9 cellular contexts compared by ENCODE assay signal in genomic region chr19:6769006-6769637, GRCh38. TPM values are rescaled to one million over a fixed set of nuclear protein-coding genes. Genes with fewer than 3 reads are reported as not detected.
DNase-seq lines count a peak whose midpoint lies in the region; ATAC-seq, FAIRE-seq and TF ChIP-seq lines count a peak whose summit lies in the region.
"Had no signal": no experiment of that assay in that cellular context is flagged by ENCODE, and none has a peak within 500 bp of the region (broad histone marks: within the 10 kb centered on the region; RNA-seq: fewer than 3 reads in every experiment).

No MANE protein-coding gene starts in this region.

- no peak overlapping the region for H3K4me2 ChIP-seq in DOHH2 (ENCODE audit: low read length)
- no peak overlapping the region for H3K4me2 ChIP-seq in mesendoderm (ENCODE audit: low read length)

- H3K9me3 ChIP-seq in DOHH2 (ENCODE audit: control insufficient read depth, insufficient read depth, low read length) = no peaks in the 10 kb centered on the region
- H3K9me3 ChIP-seq in adipocyte (ENCODE audit: control insufficient read depth, low read length) = no peaks in the 10 kb centered on the region

- peaks cover 6% of the 10 kb centered on the region for H3K79me1 ChIP-seq in mesendoderm (ENCODE audit: low read length)

- H3K36me3 ChIP-seq in DOHH2 (ENCODE audit: control insufficient read depth, low read length) (peaks cover 8% of the 10 kb centered on the region), adipocyte (ENCODE audit: control insufficient read depth, insufficient read depth, low read length, severe bottlenecking) (no peaks in the 10 kb centered on the region), mesendoderm (ENCODE audit: control insufficient read depth, insufficient read depth, low read length) (no peaks in the 10 kb centered on the region)

- no peak overlapping the region for H3K27ac ChIP-seq in DOHH2 (ENCODE audit: low read depth, low read length)
- no peak overlapping the region for H3K27ac ChIP-seq in mesendoderm (ENCODE audit: low read depth, low read length)
- H3K27ac ChIP-seq: coronary artery had no signal

- H3K23ac ChIP-seq in mesendoderm (ENCODE audit: low read length) = no peak overlapping the region

- no peak overlapping the region for H3K4ac ChIP-seq in mesendoderm (ENCODE audit: low read depth, low read length)

- no peak overlapping the region for H2BK5ac ChIP-seq in mesendoderm (ENCODE audit: low read length)

- DNase-seq in HuH-7 (ENCODE audit: low spot score) (peak; percentile 75), adipocyte (ENCODE audit: low read depth) (peak; percentile 44), mesendoderm (peak; percentile 66), frontal cortex (ENCODE audit: low spot score in 2 of 2) (no peak), ureter (ENCODE audit: low spot score) (no peak)

- H3K4me1 ChIP-seq in DOHH2 (ENCODE audit: control insufficient read depth, low read length) = peaks cover 35% of the 10 kb centered on the region
- no peaks in the 10 kb centered on the region for H3K4me1 ChIP-seq in adipocyte (ENCODE audit: control insufficient read depth, insufficient read depth, low read length)
- no peaks in the 10 kb centered on the region for H3K4me1 ChIP-seq in mesendoderm (ENCODE audit: control insufficient read depth, low read depth, low read length)

- H3K4me3 ChIP-seq in DOHH2 (ENCODE audit: low read length) = no peak overlapping the region
- H3K4me3 ChIP-seq in adipocyte (ENCODE audit: low read length) = no peak overlapping the region
- no peak overlapping the region for H3K4me3 ChIP-seq in mesendoderm (ENCODE audit: low read length)
- H3K4me3 ChIP-seq: coronary artery had no signal

- H4K8ac ChIP-seq in mesendoderm (ENCODE audit: low read depth, low read length) = no peak overlapping the region

- H3K27me3 ChIP-seq in DOHH2 (ENCODE audit: control insufficient read depth, low read length) (no peaks in the 10 kb centered on the region), adipocyte (replicated peaks; ENCODE audit: control insufficient read depth, insufficient read depth, low read length) (peaks cover 36% of the 10 kb centered on the region), mesendoderm (ENCODE audit: insufficient read depth, low read length, poor library complexity) (no peaks in the 10 kb centered on the region)

- H4K5ac ChIP-seq in mesendoderm (ENCODE audit: low read length) = no peak overlapping the region

- FAIRE-seq in frontal cortex (lab: Jason Lieb, UNC) = no peak

- peak; percentile 59 for TF ChIP-seq CTCF in DOHH2 (IDR thresholded peaks at IDR 0.05; ENCODE audit: low read depth, low read length, poor library complexity, severe bottlenecking)

- H4K20me1 ChIP-seq in DOHH2 (ENCODE audit: control insufficient read depth, insufficient read depth, low read depth, low read length) = no peaks in the 10 kb centered on the region

- H3K79me2 ChIP-seq in DOHH2 (ENCODE audit: control insufficient read depth, low read length) = peaks cover 20% of the 10 kb centered on the region
- peaks cover 12% of the 10 kb centered on the region for H3K79me2 ChIP-seq in mesendoderm (ENCODE audit: control insufficient read depth, insufficient read depth, low read length)

- no peak overlapping the region for H2BK120ac ChIP-seq in mesendoderm (ENCODE audit: low read depth, low read length)

- H3K9ac ChIP-seq in adipocyte (ENCODE audit: low read length) (no peak overlapping the region), mesendoderm (ENCODE audit: low read length) (no peak overlapping the region)

- H2AK5ac ChIP-seq in mesendoderm (ENCODE audit: low read length) = no peak overlapping the region

- no CpG with 5 or more reads among the region's 11 CpGs for WGBS in mesendoderm (ENCODE audit: extremely low coverage, insufficient coverage, low lambda C conversion rate)

- H3K56ac ChIP-seq in mesendoderm (ENCODE audit: low read length) = no peak overlapping the region

- no peaks in the 10 kb centered on the region for H3K9me2 ChIP-seq in DOHH2 (replicated peaks; ENCODE audit: control insufficient read depth, low read length)

- no peak overlapping the region for H2BK15ac ChIP-seq in mesendoderm (replicated peaks; ENCODE audit: low read depth)

- ATAC-seq in GM21529 (IDR thresholded peaks at IDR 0.05; ENCODE audit: unreplicated experiment) = no peak
- ATAC-seq in GM18498 (IDR thresholded peaks at IDR 0.05; ENCODE audit: unreplicated experiment) = no peak

- H3K18ac ChIP-seq in mesendoderm (ENCODE audit: low read length) = no peak overlapping the region

- H3F3A ChIP-seq in DOHH2 (ENCODE audit: control insufficient read depth, insufficient read depth) = peaks cover 10% of the 10 kb centered on the region

RNA-seq across cellular contexts. Expression of gene SH2D3A, which starts 1.9 kb away (rescaled TPM):
- polyA plus RNA-seq in mesendoderm (2013, experiment 1 of 2) = 39.0 TPM
- polyA plus RNA-seq in mesendoderm (2013, experiment 2 of 2) = 41.0 TPM
- total RNA-seq in frontal cortex (0.82 TPM), ureter (68.7 TPM)

RNA-seq across cellular contexts. Expression of gene VAV1, which starts 3.4 kb away (rescaled TPM):
- 1.0 TPM for polyA plus RNA-seq in mesendoderm (2013, experiment 1 of 2)
- polyA plus RNA-seq in mesendoderm (2013, experiment 2 of 2) = 0.92 TPM
- total RNA-seq in frontal cortex (0.82 TPM), ureter (12.1 TPM)

RNA-seq across cellular contexts. Expression of gene TRIP10, which starts 29.6 kb away (rescaled TPM):
- 135 TPM for polyA plus RNA-seq in mesendoderm (2013, experiment 1 of 2)
- 134 TPM for polyA plus RNA-seq in mesendoderm (2013, experiment 2 of 2)
- total RNA-seq in frontal cortex = 2.9 TPM
- 86.0 TPM for total RNA-seq in ureter

RNA-seq across cellular contexts. Expression of gene GPR108, which starts 31.7 kb away (rescaled TPM):
- 41.2 TPM for polyA plus RNA-seq in mesendoderm (2013, experiment 1 of 2)
- 40.0 TPM for polyA plus RNA-seq in mesendoderm (2013, experiment 2 of 2)
- 8.6 TPM for total RNA-seq in frontal cortex
- total RNA-seq in ureter = 74.0 TPM

RNA-seq across cellular contexts. Expression of gene C3, which starts 48.7 kb away (rescaled TPM):
- 5.4 TPM for polyA plus RNA-seq in mesendoderm (2013, experiment 1 of 2)
- polyA plus RNA-seq in mesendoderm (2013, experiment 2 of 2) = 4.8 TPM
- total RNA-seq in frontal cortex (11.4 TPM), ureter (718 TPM)

Comparison
In these comparisons a context has a peak if more than half of its experiments do, and no peak if none do; other contexts are left out.
1. DNase-seq: peak in HuH-7 (single experiment), adipocyte (single experiment) and mesendoderm (single experiment); none in frontal cortex (0 of 2) and ureter (single experiment).
2. RNA of gene SH2D3A, which starts 1.9 kb away (total RNA-seq): 68.7 TPM in ureter (single experiment); 0.82 TPM in frontal cortex (single experiment); every median in the first group is over 10 times any median in the second.
3. RNA of gene TRIP10, which starts 29.6 kb away (total RNA-seq): 86.0 TPM in ureter (single experiment); 2.9 TPM in frontal cortex (single experiment); every median in the first group is over 10 times any median in the second.